In the genomic region with DNA sequence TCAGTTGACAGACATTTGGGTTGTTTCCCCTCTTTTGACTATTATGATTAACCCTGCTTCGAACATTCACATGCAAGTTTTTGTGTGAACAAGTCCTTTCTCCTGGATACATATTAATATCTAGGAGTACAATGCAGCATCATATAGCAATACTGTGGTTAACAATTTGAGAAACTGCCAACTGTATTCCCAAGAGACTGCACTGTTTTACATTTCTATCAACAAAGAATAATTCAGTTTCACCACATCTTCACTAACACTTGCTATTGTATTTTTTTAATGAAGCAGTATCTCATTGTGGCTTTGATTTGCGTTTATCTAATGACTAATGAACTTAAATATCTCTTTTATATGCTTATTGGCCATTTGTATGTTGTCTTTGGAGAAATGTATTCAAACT, we compare ENCODE assay signal across 28 cellular contexts.
"Had no signal": no experiment of that assay in that cellular context is flagged by ENCODE, and none has a peak within 500 bp of the region (broad histone marks: within the 10 kb centered on the region; RNA-seq: fewer than 3 reads in every experiment).

No MANE protein-coding gene starts in this region.

- FAIRE-seq: endometrium, frontal cortex, kidney, pancreas, small intestine, urothelium cell line had no signal

- H3K4me1 Mint-ChIP-seq: naive B cell; neural crest cell; stimulated activated naive B cell treated with anti-CD40 and anti-IgM and Interleukin-4, amounts not matched to agents 10 μg/mL and 1 μg/mL and 100 μg/mL, for 72 hours had no signal

- H3K4me2 ChIP-seq: hepatocyte had no signal

- H3K4me1 ChIP-seq: heart left ventricle, pancreas, right lobe of liver, tibial nerve, upper lobe of left lung had no signal

- H3K27me3 Mint-ChIP-seq: effector memory CD8-positive, alpha-beta T cell; naive B cell; natural killer cell treated with Interleukin-12 subunit alpha and Interleukin-12 subunit beta and Interleukin-15 and Interleukin-18, amount 100 ng/mL, for 72 hours; stimulated activated naive B cell treated with anti-CD40 and anti-IgM and Interleukin-4, amounts not matched to agents 10 μg/mL and 1 μg/mL and 100 μg/mL, for 72 hours; stimulated activated naive CD8-positive, alpha-beta T cell treated with anti-CD3 and anti-CD28 coated beads, Interleukin-15, Interleukin-2, amounts not matched to agents 100 ng/mL and 50 ng/mL, for 24 hours had no signal

- H3K27ac ChIP-seq: coronary artery, heart left ventricle, hepatocyte, neutrophil, pancreas, right lobe of liver, thoracic aorta, tibial nerve, upper lobe of left lung had no signal

- H3K36me3 ChIP-seq: heart left ventricle, neutrophil, pancreas, right lobe of liver, thoracic aorta, tibial nerve, upper lobe of left lung had no signal

- H3K9me3 Mint-ChIP-seq: neural crest cell; stimulated activated naive B cell treated with anti-CD40 and anti-IgM and Interleukin-4, amounts not matched to agents 10 μg/mL and 1 μg/mL and 100 μg/mL, for 72 hours; stimulated activated naive CD8-positive, alpha-beta T cell treated with anti-CD3 and anti-CD28 coated beads, Interleukin-15, Interleukin-2, amounts not matched to agents 100 ng/mL and 50 ng/mL, for 24 hours had no signal

- H3K27ac Mint-ChIP-seq: effector memory CD8-positive, alpha-beta T cell; mesothelial cell of epicardium; naive B cell; natural killer cell treated with Interleukin-12 subunit alpha and Interleukin-12 subunit beta and Interleukin-15 and Interleukin-18, amount 100 ng/mL, for 72 hours; stimulated activated naive B cell treated with anti-CD40 and anti-IgM and Interleukin-4, amounts not matched to agents 10 μg/mL and 1 μg/mL and 100 μg/mL, for 72 hours; stimulated activated naive CD8-positive, alpha-beta T cell treated with anti-CD3 and anti-CD28 coated beads, Interleukin-15, Interleukin-2, amounts not matched to agents 100 ng/mL and 50 ng/mL, for 24 hours had no signal

- H3K79me2 ChIP-seq: hepatocyte had no signal

- H3K4me3 ChIP-seq: coronary artery, heart left ventricle, hepatocyte, lung, mucosa of descending colon, pancreas, right lobe of liver, thoracic aorta, tibial nerve, upper lobe of left lung had no signal

- H2AFZ ChIP-seq: hepatocyte had no signal

- ATAC-seq: effector memory CD8-positive, alpha-beta T cell; heart left ventricle; left lobe of liver; mucosa of descending colon; natural killer cell treated with Interleukin-12 subunit alpha and Interleukin-12 subunit beta and Interleukin-15 and Interleukin-18, amount 100 ng/mL, for 72 hours; pancreas; right lobe of liver; stimulated activated naive B cell treated with anti-CD40 and anti-IgM and Interleukin-4, amounts not matched to agents 10 μg/mL and 1 μg/mL and 100 μg/mL, for 72 hours had no signal

- DNase-seq: dermis blood vessel endothelial cell; effector memory CD8-positive, alpha-beta T cell; heart left ventricle; kidney; mesenchymal stem cell; mucosa of descending colon; naive B cell; pancreas; right lobe of liver; small intestine; stimulated activated CD4-positive, alpha-beta T cell treated with anti-CD3 and anti-CD28 coated beads, Interleukin-15, amount 100 ng/mL, for 24 hours; stimulated activated CD4-positive, alpha-beta T cell treated with anti-CD3 and anti-CD28 coated beads, Interleukin-2, amount 100 ng/mL, for 48 hours; stimulated activated naive B cell treated with anti-CD40 and anti-IgM and Interleukin-4, amounts not matched to agents 10 μg/mL and 1 μg/mL and 100 μg/mL, for 72 hours; upper lobe of left lung had no signal

- H3K4me3 Mint-ChIP-seq: effector memory CD8-positive, alpha-beta T cell; mesothelial cell of epicardium; naive B cell; natural killer cell treated with Interleukin-12 subunit alpha and Interleukin-12 subunit beta and Interleukin-15 and Interleukin-18, amount 100 ng/mL, for 72 hours; neural crest cell; stimulated activated naive B cell treated with anti-CD40 and anti-IgM and Interleukin-4, amounts not matched to agents 10 μg/mL and 1 μg/mL and 100 μg/mL, for 72 hours; stimulated activated naive CD8-positive, alpha-beta T cell treated with anti-CD3 and anti-CD28 coated beads, Interleukin-15, Interleukin-2, amounts not matched to agents 100 ng/mL and 50 ng/mL, for 24 hours had no signal

- H3K27me3 ChIP-seq: heart left ventricle, hepatocyte, neutrophil, pancreas, right lobe of liver, tibial nerve, upper lobe of left lung had no signal

- H3K9me3 ChIP-seq: mucosa of descending colon, neutrophil, pancreas, right lobe of liver, thoracic aorta, tibial nerve, upper lobe of left lung had no signal

- H3K36me3 Mint-ChIP-seq: mesothelial cell of epicardium; naive B cell; natural killer cell treated with Interleukin-12 subunit alpha and Interleukin-12 subunit beta and Interleukin-15 and Interleukin-18, amount 100 ng/mL, for 72 hours; stimulated activated naive B cell treated with anti-CD40 and anti-IgM and Interleukin-4, amounts not matched to agents 10 μg/mL and 1 μg/mL and 100 μg/mL, for 72 hours had no signal
